27 cellular contexts compared by ENCODE assay signal in genomic region chr20:7989379-7989778, GRCh38. TPM values are rescaled to one million over a fixed set of nuclear protein-coding genes. Genes with fewer than 3 reads are reported as not detected.
DNase-seq lines count a peak whose midpoint lies in the region; ATAC-seq and TF ChIP-seq lines count a peak whose summit lies in the region.
"Had no signal": no experiment of that assay in that cellular context is flagged by ENCODE, and none has a peak within 500 bp of the region (broad histone marks: within the 10 kb centered on the region; RNA-seq: fewer than 3 reads in every experiment).

No MANE protein-coding gene starts in this region.

- H3K79me2 ChIP-seq in SK-N-SH (ENCODE audit: insufficient read depth): no peaks in the 10 kb centered on the region

- H3K36me3 ChIP-seq in SK-N-SH (replicated peaks in 1 of 2; ENCODE audit: control insufficient read depth in 1 of 2, insufficient read depth in 2 of 2, low read length in 1 of 2): peaks cover 25 to 64% of the 10 kb centered on the region in 2 experiments
- no peaks in the 10 kb centered on the region for H3K36me3 ChIP-seq in Panc1 (ENCODE audit: control insufficient read depth, insufficient read depth, low read length)
- peaks cover 0 to 20% of the 10 kb centered on the region in 2 donors for H3K36me3 ChIP-seq in left lung
- peaks cover 14% of the 10 kb centered on the region for H3K36me3 ChIP-seq in MG63
- H3K36me3 ChIP-seq: ovary had no signal

- no peak overlapping the region for H3K9ac ChIP-seq in SK-N-SH

- POLR2A ChIA-PET in SK-N-SH (lab: Yijun Ruan, JAX) (no interaction called here), Panc1 (lab: Charles Lee) (no interaction called here)

- no peak for DNase-seq in SK-N-SH
- DNase-seq in Panc1 (ENCODE audit: low read depth, low spot score): no peak
- peak; percentile 34 for DNase-seq in fibroblast of the aortic adventitia (ENCODE audit: low read depth)
- no peak for DNase-seq in left lung
- no peak for DNase-seq in OCI-M1 (lab: John Stamatoyannopoulos, UW)
- no peak for DNase-seq in NCI-H510A treated with DMSO at 0.1 percent for 48 hours (lab: John Stamatoyannopoulos, UW)
- DNase-seq in MG63: no peak
- DNase-seq: activated CD4-positive, alpha-beta T cell treated with anti-CD3 and anti-CD28 coated beads, Interleukin-2, amount 50 U/mL, for 48 hours; activated gamma-delta T cell; CD4-positive, alpha-beta memory T cell; EL; erythroblast; Karpas-422; left cardiac atrium; NCI-H1417 treated with DMSO at 0.1 percent for 48 hours; NCI-H748 treated with DMSO at 0.1 percent for 48 hours; ovary; substantia nigra; T-helper 17 cell had no signal

- in situ Hi-C loops in Panc1 (cut with HindIII; ENCODE audit: low pct_unique_long_range_greater_than_20kb, low sequenced_read_pairs): no loop called here

- 88% methylated on average over 1 of the region's 1 CpG for WGBS in SK-N-SH (ENCODE audit: low lambda C conversion rate)

- H3K4me3 ChIP-seq in SK-N-SH (ENCODE audit: low read depth in 2 of 2, low read length in 1 of 2) (no peak overlapping the region), Panc1 (ENCODE audit: low read depth in 2 of 2, low read length in 2 of 2) (no peak overlapping the region), fibroblast of the aortic adventitia (ENCODE audit: low read depth, low read length) (no peak overlapping the region), left lung (no peak overlapping the region), MG63 (no peak overlapping the region)
- H3K4me3 ChIP-seq: ovary had no signal

- CTCF ChIA-PET in SK-N-SH (lab: Yijun Ruan, JAX) (interaction anchor here (1.0 to 4.5 kb wide), 8 partner anchors 9 to 733 kb away, joined by 3 to 36 read pairs (median 6); no protein-coding TSS in a partner anchor), Panc1 (lab: Charles Lee) (interaction anchor here (0.7 kb wide), 1 partner anchor 767 kb away, joined by 4 read pairs; no protein-coding TSS in a partner anchor)

- H3F3A ChIP-seq in SK-N-SH (replicated peaks; ENCODE audit: insufficient read depth): no peaks in the 10 kb centered on the region

- intact Hi-C loops in Panc1 (cut with micrococcal nuclease; ENCODE audit: unreplicated experiment): no loop called here
- intact Hi-C loops in left lung (cut with DNase I): no loop called here

- H2AFZ ChIP-seq in SK-N-SH (ENCODE audit: low read depth): no peak overlapping the region

- peak; percentile 33; the same call in 1 of the 2 replicates for TF ChIP-seq RAD21 in SK-N-SH (IDR thresholded peaks at IDR 0.05; ENCODE audit: low read length)

- peak; percentile 29 for TF ChIP-seq CTCF in SK-N-SH (IDR thresholded peaks at IDR 0.05)
- peak; percentile 5; the same call in 1 of the 2 replicates for TF ChIP-seq CTCF in Panc1 (IDR thresholded peaks at IDR 0.05)
- peak; percentile 11 for TF ChIP-seq CTCF in fibroblast of the aortic adventitia (IDR thresholded peaks at IDR 0.05; ENCODE audit: insufficient read depth, low read length)
- TF ChIP-seq CTCF in left lung (IDR thresholded peaks at IDR 0.05): no peak

- H4K20me1 ChIP-seq in SK-N-SH (ENCODE audit: insufficient read depth): no peaks in the 10 kb centered on the region

- H3K9me3 ChIP-seq in SK-N-SH: peaks cover 8% of the 10 kb centered on the region; the same call in 1 of the 2 replicates
- H3K9me3 ChIP-seq in Panc1 (ENCODE audit: control insufficient read depth, insufficient read depth, low read depth, low read length): no peaks in the 10 kb centered on the region; the same call in 1 of the 2 replicates
- H3K9me3 ChIP-seq in left lung: peaks cover 0 to 4% of the 10 kb centered on the region in 2 donors
- peaks cover 6% of the 10 kb centered on the region for H3K9me3 ChIP-seq in MG63
- H3K9me3 ChIP-seq: ovary had no signal

- H3K4me2 ChIP-seq in SK-N-SH: no peak overlapping the region

- H3K27me3 ChIP-seq in SK-N-SH (ENCODE audit: insufficient read depth): no peaks in the 10 kb centered on the region
- H3K27me3 ChIP-seq in Panc1 (ENCODE audit: control insufficient read depth, insufficient read depth, low read length): no peaks in the 10 kb centered on the region
- no peaks in the 10 kb centered on the region for H3K27me3 ChIP-seq in left lung
- no peaks in the 10 kb centered on the region for H3K27me3 ChIP-seq in MG63
- H3K27me3 ChIP-seq: ovary had no signal

- H3K9me2 ChIP-seq in SK-N-SH: no peaks in the 10 kb centered on the region

- ATAC-seq in SK-N-SH treated with all-trans-retinoic acid at 6 μM for 48 hours (no peak), Panc1 (no peak), left lung (no peak)
- ATAC-seq: left cardiac atrium; natural killer cell treated with Interleukin-12 subunit alpha and Interleukin-12 subunit beta and Interleukin-15 and Interleukin-18, amount 100 ng/mL, for 72 hours; sciatic nerve; T-helper 17 cell; WTC11 had no signal

- H3K27ac ChIP-seq in SK-N-SH (ENCODE audit: low read depth in 2 of 2, low read length in 1 of 2): no peak overlapping the region
- no peak overlapping the region for H3K27ac ChIP-seq in Panc1 (ENCODE audit: low read length)
- H3K27ac ChIP-seq in left lung: no peak overlapping the region
- H3K27ac ChIP-seq: ovary had no signal

- TF ChIP-seq EP300 in SK-N-SH (IDR thresholded peaks at IDR 0.05; ENCODE audit: borderline replicate concordance in 1 of 2, low read depth in 1 of 2, low read length in 1 of 2): no peak

- no TSS peak for BruUV-seq in Panc1 (replicated peaks; lab: Mats Ljungman, UMichigan)

- no peaks in the 10 kb centered on the region; a peak in 1 of 4 replicates for H3K4me1 ChIP-seq in SK-N-SH (ENCODE audit: control insufficient read depth in 1 of 2, insufficient read depth in 2 of 2, low read depth in 1 of 2, low read length in 1 of 2)
- no peaks in the 10 kb centered on the region for H3K4me1 ChIP-seq in Panc1 (ENCODE audit: control insufficient read depth, insufficient read depth, low read length)
- H3K4me1 ChIP-seq in left lung: no peaks in the 10 kb centered on the region

TF ChIP-seq in SK-N-SH, 30 proteins besides CTCF, POLR2A, EP300 and RAD21 (continues in another document):
- TF ChIP-seq GATA2 (CRISPR knock-in tag; IDR thresholded peaks at IDR 0.05) (no peak), RXRA (IDR thresholded peaks at IDR 0.05; ENCODE audit: borderline replicate concordance, low read depth) (no peak), FOSL2 (IDR thresholded peaks at IDR 0.05; ENCODE audit: borderline replicate concordance, low read depth) (no peak), TCF12 (IDR thresholded peaks at IDR 0.05) (no peak), NFIC (IDR thresholded peaks at IDR 0.05; ENCODE audit: borderline replicate concordance) (no peak), ELF1 (IDR thresholded peaks at IDR 0.05) (no peak), TAF1 (IDR thresholded peaks at IDR 0.05; ENCODE audit: borderline replicate concordance, low read depth, low read length) (no peak), TEAD4 (IDR thresholded peaks at IDR 0.05; ENCODE audit: borderline replicate concordance, insufficient read depth) (no peak), USF2 (IDR thresholded peaks at IDR 0.05; ENCODE audit: borderline replicate concordance, low read depth, low read length) (no peak)

TF ChIP-seq in SK-N-SH treated with all-trans-retinoic acid at 6 μM for 48 hours, 23 proteins besides CTCF, POLR2A, EP300 and RAD21 (continues in another document):
- TF ChIP-seq CSRNP3 (CRISPR knock-in tag; IDR thresholded peaks at IDR 0.05) (no peak), POU6F1 (CRISPR knock-in tag; IDR thresholded peaks at IDR 0.05; ENCODE audit: borderline replicate concordance, low read depth) (no peak)

RNA-seq across cellular contexts. Expression of gene TMX4, which starts 30.2 kb away (rescaled TPM):
- 10.9 and 14.6 TPM in 2 replicates for polyA plus RNA-seq in SK-N-SH (2012; rRNA removed)
- polyA plus RNA-seq in SK-N-SH (2012; cell fraction: cytosol; rRNA removed): 20.9 and 23.8 TPM in 2 replicates
- polyA plus RNA-seq in SK-N-SH (2012; cell fraction: nucleus; rRNA removed): 5.0 and 5.9 TPM in 2 replicates
- 34.6 TPM for total RNA-seq in Panc1 (2021; ENCODE audit: unreplicated experiment)
- 12.5 TPM for polyA plus RNA-seq in Panc1 (2012; ENCODE audit: insufficient read length)
- 54.6 and 89.9 TPM in 2 replicates for total RNA-seq in fibroblast of the aortic adventitia (ENCODE audit: low replicate concordance)
- total RNA-seq in left lung: 10 to 100 TPM; 29.4 to 45.2 TPM
- 6.9 and 8.1 TPM in 2 replicates for total RNA-seq in MG63 (2014; rRNA removed; shearing (Covaris generic); ENCODE audit: low replicate concordance)

RNA-seq across cellular contexts. Expression of gene HAO1, which starts 49.1 kb away (rescaled TPM):
- not detected in 2 replicates for polyA plus RNA-seq in SK-N-SH (2012; rRNA removed)
- polyA plus RNA-seq in SK-N-SH (2012; cell fraction: cytosol; rRNA removed): not detected in 2 replicates
- polyA plus RNA-seq in SK-N-SH (2012; cell fraction: nucleus; rRNA removed): not detected in 2 replicates
- total RNA-seq in Panc1 (2021; ENCODE audit: unreplicated experiment) (0.13 TPM), fibroblast of the aortic adventitia (ENCODE audit: low replicate concordance) (not detected in 2 replicates), left lung (not detected)
- not detected for polyA plus RNA-seq in Panc1 (2012; ENCODE audit: insufficient read length)
- total RNA-seq in MG63 (2014; rRNA removed; shearing (Covaris generic); ENCODE audit: low replicate concordance): not detected in 2 replicates
- total RNA-seq: bronchial epithelial cell; CD4-positive, alpha-beta memory T cell; dermis microvascular lymphatic vessel endothelial cell; left cardiac atrium; mesothelial cell of epicardium; natural killer cell treated with Interleukin-12 subunit alpha and Interleukin-12 subunit beta and Interleukin-15 and Interleukin-18, amount 100 ng/mL, for 72 hours; ovary; sciatic nerve; T-helper 17 cell; WTC11 had no signal
- polyA plus RNA-seq: adipose tissue; CD4-positive, alpha-beta memory T cell; ovary had no signal

Comparison
In these comparisons a context has a peak if more than half of its experiments do, and no peak if none do; other contexts are left out.
1. CTCF ChIP-seq: peak in SK-N-SH (single experiment), Panc1 (single experiment) and fibroblast of the aortic adventitia (single experiment); none in left lung (0 of 2).